In genomic region chr12:83843531-83843930, GRCh38 we compare ENCODE assay signal across 27 cellular contexts.
"Had no signal": no experiment of that assay in that cellular context is flagged by ENCODE, and none has a peak within 500 bp of the region (broad histone marks: within the 10 kb centered on the region; RNA-seq: fewer than 3 reads in every experiment).

No MANE protein-coding gene starts in this region.

- H3K36me3 ChIP-seq: gastroesophageal sphincter, neural progenitor cell, right atrium auricular region, spleen, suprapubic skin, tibial artery, WERI-Rb-1 had no signal

- H3K9ac ChIP-seq: neural progenitor cell had no signal

- H3K9me3 ChIP-seq: gastroesophageal sphincter, right atrium auricular region, spleen, suprapubic skin, tibial artery had no signal

- ATAC-seq: activated CD4-positive, CD25-positive, alpha-beta regulatory T cell treated with anti-CD3 and anti-CD28 coated beads, Interleukin-2, amount 50 U/mL, for 24 hours; gastroesophageal sphincter; left colon; naive thymus-derived CD8-positive, alpha-beta T cell; T-helper 17 cell had no signal

- H3K27me3 ChIP-seq: dorsolateral prefrontal cortex, gastroesophageal sphincter, hepatocyte, neural progenitor cell, right atrium auricular region, spleen, suprapubic skin, tibial artery had no signal

- H3K79me2 ChIP-seq: hepatocyte had no signal

- H3K4me3 ChIP-seq: coronary artery, dorsolateral prefrontal cortex, gastroesophageal sphincter, hepatocyte, neural progenitor cell, right atrium auricular region, spleen, suprapubic skin, tibial artery had no signal

- H3K4me1 ChIP-seq: gastroesophageal sphincter, neural progenitor cell, right atrium auricular region, spleen, suprapubic skin, tibial artery had no signal

- DNase-seq: activated CD4-positive, alpha-beta T cell treated with anti-CD3 and anti-CD28 coated beads for 48 hours; activated CD4-positive, alpha-beta T cell treated with anti-CD3 and anti-CD28 coated beads, Interleukin-2, amount 50 U/mL, for 48 hours; activated CD8-positive, alpha-beta memory T cell treated with anti-CD3 and anti-CD28 coated beads, Interleukin-2, amount 50 U/mL, for 4 hours; activated effector memory CD4-positive, alpha-beta T cell treated with anti-CD3 and anti-CD28 coated beads, Interleukin-2, amount 50 U/mL, for 16 hours; activated naive CD4-positive, alpha-beta T cell treated with anti-CD3 and anti-CD28 coated beads for 36 hours; activated naive CD8-positive, alpha-beta T cell treated with anti-CD3 and anti-CD28 coated beads, Interleukin-2, amount 10 ng/mL, durations not matched to agents 7 days and 5 days; activated T-cell treated with anti-CD3 and anti-CD28 coated beads, Interleukin-2, amount 50 U/mL, for 1 hour; cerebellar nuclear complex; dorsolateral prefrontal cortex; effector memory CD4-positive, alpha-beta T cell; kidney; left colon; naive thymus-derived CD8-positive, alpha-beta T cell; occipital lobe; spleen; stimulated activated naive CD4-positive, alpha-beta T cell; T-helper 17 cell; T1000; tibial artery; WERI-Rb-1 had no signal

- H3K27ac ChIP-seq: coronary artery, dorsolateral prefrontal cortex, gastroesophageal sphincter, hepatocyte, neural progenitor cell, right atrium auricular region, spleen, suprapubic skin, tibial artery, WERI-Rb-1 had no signal

- H3K4me2 ChIP-seq: hepatocyte, neural progenitor cell had no signal

- H2AFZ ChIP-seq: hepatocyte, neural progenitor cell had no signal
